In genomic region chr1:11908139-11909021, GRCh38 we compare ENCODE assay signal across 1 cellular context.
TF ChIP-seq lines count a peak whose summit lies in the region.

No MANE protein-coding gene starts in this region.

TF ChIP-seq in HepG2, 621 proteins besides CTCF, POLR2A, EP300 and RAD21 (continued from another document and continues in another):
- TF ChIP-seq, protein P1, sequence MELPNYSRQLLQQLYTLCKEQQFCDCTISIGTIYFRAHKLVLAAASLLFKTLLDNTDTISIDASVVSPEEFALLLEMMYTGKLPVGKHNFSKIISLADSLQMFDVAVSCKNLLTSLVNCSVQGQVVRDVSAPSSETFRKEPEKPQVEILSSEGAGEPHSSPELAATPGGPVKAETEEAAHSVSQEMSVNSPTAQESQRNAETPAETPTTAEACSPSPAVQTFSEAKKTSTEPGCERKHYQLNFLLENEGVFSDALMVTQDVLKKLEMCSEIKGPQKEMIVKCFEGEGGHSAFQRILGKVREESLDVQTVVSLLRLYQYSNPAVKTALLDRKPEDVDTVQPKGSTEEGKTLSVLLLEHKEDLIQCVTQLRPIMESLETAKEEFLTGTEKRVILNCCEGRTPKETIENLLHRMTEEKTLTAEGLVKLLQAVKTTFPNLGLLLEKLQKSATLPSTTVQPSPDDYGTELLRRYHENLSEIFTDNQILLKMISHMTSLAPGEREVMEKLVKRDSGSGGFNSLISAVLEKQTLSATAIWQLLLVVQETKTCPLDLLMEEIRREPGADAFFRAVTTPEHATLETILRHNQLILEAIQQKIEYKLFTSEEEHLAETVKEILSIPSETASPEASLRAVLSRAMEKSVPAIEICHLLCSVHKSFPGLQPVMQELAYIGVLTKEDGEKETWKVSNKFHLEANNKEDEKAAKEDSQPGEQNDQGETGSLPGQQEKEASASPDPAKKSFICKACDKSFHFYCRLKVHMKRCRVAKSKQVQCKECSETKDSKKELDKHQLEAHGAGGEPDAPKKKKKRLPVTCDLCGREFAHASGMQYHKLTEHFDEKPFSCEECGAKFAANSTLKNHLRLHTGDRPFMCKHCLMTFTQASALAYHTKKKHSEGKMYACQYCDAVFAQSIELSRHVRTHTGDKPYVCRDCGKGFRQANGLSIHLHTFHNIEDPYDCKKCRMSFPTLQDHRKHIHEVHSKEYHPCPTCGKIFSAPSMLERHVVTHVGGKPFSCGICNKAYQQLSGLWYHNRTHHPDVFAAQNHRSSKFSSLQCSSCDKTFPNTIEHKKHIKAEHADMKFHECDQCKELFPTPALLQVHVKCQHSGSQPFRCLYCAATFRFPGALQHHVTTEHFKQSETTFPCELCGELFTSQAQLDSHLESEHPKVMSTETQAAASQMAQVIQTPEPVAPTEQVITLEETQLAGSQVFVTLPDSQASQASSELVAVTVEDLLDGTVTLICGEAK (IDR thresholded peaks at IDR 0.05) = no peak
- TF ChIP-seq, protein P1 (CRISPR knock-in tag; IDR thresholded peaks at IDR 0.05) = no peak; the same call in 1 of the 2 replicates
- TF ChIP-seq ZBTB21 (CRISPR knock-in tag; IDR thresholded peaks at IDR 0.05) = peak; percentile 67; the same call in 1 of the 2 replicates
- peak; percentile 91 for TF ChIP-seq KLF6 (CRISPR knock-in tag; IDR thresholded peaks at IDR 0.05)
- TF ChIP-seq ZNF329 (CRISPR knock-in tag; IDR thresholded peaks at IDR 0.05; ENCODE audit: low read depth) = 0 out of 2 replicates have a peak, but pooled peaks have one; percentile 41
- TF ChIP-seq SNAPC5 (CRISPR knock-in tag; IDR thresholded peaks at IDR 0.05; ENCODE audit: borderline replicate concordance) = peak; percentile 54; the same call in 1 of the 2 replicates
- TF ChIP-seq, protein P2, sequence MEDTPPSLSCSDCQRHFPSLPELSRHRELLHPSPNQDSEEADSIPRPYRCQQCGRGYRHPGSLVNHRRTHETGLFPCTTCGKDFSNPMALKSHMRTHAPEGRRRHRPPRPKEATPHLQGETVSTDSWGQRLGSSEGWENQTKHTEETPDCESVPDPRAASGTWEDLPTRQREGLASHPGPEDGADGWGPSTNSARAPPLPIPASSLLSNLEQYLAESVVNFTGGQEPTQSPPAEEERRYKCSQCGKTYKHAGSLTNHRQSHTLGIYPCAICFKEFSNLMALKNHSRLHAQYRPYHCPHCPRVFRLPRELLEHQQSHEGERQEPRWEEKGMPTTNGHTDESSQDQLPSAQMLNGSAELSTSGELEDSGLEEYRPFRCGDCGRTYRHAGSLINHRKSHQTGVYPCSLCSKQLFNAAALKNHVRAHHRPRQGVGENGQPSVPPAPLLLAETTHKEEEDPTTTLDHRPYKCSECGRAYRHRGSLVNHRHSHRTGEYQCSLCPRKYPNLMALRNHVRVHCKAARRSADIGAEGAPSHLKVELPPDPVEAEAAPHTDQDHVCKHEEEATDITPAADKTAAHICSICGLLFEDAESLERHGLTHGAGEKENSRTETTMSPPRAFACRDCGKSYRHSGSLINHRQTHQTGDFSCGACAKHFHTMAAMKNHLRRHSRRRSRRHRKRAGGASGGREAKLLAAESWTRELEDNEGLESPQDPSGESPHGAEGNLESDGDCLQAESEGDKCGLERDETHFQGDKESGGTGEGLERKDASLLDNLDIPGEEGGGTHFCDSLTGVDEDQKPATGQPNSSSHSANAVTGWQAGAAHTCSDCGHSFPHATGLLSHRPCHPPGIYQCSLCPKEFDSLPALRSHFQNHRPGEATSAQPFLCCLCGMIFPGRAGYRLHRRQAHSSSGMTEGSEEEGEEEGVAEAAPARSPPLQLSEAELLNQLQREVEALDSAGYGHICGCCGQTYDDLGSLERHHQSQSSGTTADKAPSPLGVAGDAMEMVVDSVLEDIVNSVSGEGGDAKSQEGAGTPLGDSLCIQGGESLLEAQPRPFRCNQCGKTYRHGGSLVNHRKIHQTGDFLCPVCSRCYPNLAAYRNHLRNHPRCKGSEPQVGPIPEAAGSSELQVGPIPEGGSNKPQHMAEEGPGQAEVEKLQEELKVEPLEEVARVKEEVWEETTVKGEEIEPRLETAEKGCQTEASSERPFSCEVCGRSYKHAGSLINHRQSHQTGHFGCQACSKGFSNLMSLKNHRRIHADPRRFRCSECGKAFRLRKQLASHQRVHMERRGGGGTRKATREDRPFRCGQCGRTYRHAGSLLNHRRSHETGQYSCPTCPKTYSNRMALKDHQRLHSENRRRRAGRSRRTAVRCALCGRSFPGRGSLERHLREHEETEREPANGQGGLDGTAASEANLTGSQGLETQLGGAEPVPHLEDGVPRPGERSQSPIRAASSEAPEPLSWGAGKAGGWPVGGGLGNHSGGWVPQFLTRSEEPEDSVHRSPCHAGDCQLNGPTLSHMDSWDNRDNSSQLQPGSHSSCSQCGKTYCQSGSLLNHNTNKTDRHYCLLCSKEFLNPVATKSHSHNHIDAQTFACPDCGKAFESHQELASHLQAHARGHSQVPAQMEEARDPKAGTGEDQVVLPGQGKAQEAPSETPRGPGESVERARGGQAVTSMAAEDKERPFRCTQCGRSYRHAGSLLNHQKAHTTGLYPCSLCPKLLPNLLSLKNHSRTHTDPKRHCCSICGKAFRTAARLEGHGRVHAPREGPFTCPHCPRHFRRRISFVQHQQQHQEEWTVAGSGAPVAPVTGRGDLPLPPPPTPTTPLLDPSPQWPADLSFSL (CRISPR knock-in tag; IDR thresholded peaks at IDR 0.05) = no peak
- no peak for TF ChIP-seq SP1 (IDR thresholded peaks at IDR 0.05)
- TF ChIP-seq SP1 (CRISPR knock-in tag; IDR thresholded peaks at IDR 0.05) = peak; percentile 44; the same call in 1 of the 2 replicates
- TF ChIP-seq PBX3 (CRISPR knock-in tag; IDR thresholded peaks at IDR 0.05; ENCODE audit: borderline replicate concordance) = peak; percentile 74
- 0 out of 2 replicates have a peak, but pooled peaks have one; percentile 75 for TF ChIP-seq ZNF749 (CRISPR knock-in tag; IDR thresholded peaks at IDR 0.05; ENCODE audit: borderline replicate concordance)
- peak; percentile 90; the same call in 1 of the 2 replicates for TF ChIP-seq ZNF615 (CRISPR knock-in tag; IDR thresholded peaks at IDR 0.05; ENCODE audit: borderline replicate concordance)
- TF ChIP-seq ZNF350 (CRISPR knock-in tag; IDR thresholded peaks at IDR 0.05; ENCODE audit: borderline replicate concordance, low read depth) = no peak; the same call in 1 of the 2 replicates
- TF ChIP-seq RFXANK (CRISPR knock-in tag; IDR thresholded peaks at IDR 0.05) = peak; percentile 90
- TF ChIP-seq ZNF512 (CRISPR knock-in tag; IDR thresholded peaks at IDR 0.05) = no peak
- TF ChIP-seq MTF2 (CRISPR knock-in tag; IDR thresholded peaks at IDR 0.05; ENCODE audit: borderline replicate concordance) = 0 out of 2 replicates have a peak, but pooled peaks have one; percentile 48
- 0 out of 2 replicates have a peak, but pooled peaks have one; percentile 22 for TF ChIP-seq GZF1 (CRISPR knock-in tag; IDR thresholded peaks at IDR 0.05)
- TF ChIP-seq ARNTL (CRISPR knock-in tag; IDR thresholded peaks at IDR 0.05) = peak; percentile 11; the same call in 1 of the 2 replicates
- TF ChIP-seq ZNF747 (CRISPR knock-in tag; IDR thresholded peaks at IDR 0.05; ENCODE audit: borderline replicate concordance) = peak; percentile 85
- TF ChIP-seq KMT2A (CRISPR knock-in tag; IDR thresholded peaks at IDR 0.05) = peak; percentile 39; the same call in 1 of the 2 replicates
- TF ChIP-seq ZNF816 (CRISPR knock-in tag; IDR thresholded peaks at IDR 0.05; ENCODE audit: borderline replicate concordance) = peak; percentile 40
- TF ChIP-seq SP140L (CRISPR knock-in tag; IDR thresholded peaks at IDR 0.05; ENCODE audit: borderline replicate concordance) = peak; percentile 82; the same call in 1 of the 2 replicates
- TF ChIP-seq, protein P3, sequence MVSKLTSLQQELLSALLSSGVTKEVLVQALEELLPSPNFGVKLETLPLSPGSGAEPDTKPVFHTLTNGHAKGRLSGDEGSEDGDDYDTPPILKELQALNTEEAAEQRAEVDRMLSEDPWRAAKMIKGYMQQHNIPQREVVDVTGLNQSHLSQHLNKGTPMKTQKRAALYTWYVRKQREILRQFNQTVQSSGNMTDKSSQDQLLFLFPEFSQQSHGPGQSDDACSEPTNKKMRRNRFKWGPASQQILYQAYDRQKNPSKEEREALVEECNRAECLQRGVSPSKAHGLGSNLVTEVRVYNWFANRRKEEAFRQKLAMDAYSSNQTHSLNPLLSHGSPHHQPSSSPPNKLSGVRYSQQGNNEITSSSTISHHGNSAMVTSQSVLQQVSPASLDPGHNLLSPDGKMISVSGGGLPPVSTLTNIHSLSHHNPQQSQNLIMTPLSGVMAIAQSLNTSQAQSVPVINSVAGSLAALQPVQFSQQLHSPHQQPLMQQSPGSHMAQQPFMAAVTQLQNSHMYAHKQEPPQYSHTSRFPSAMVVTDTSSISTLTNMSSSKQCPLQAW (CRISPR knock-in tag; IDR thresholded peaks at IDR 0.05) = 0 out of 2 replicates have a peak, but pooled peaks have one; percentile 44
- TF ChIP-seq ZNF367 (CRISPR knock-in tag; IDR thresholded peaks at IDR 0.05; ENCODE audit: borderline replicate concordance) = peak; percentile 80; the same call in 1 of the 2 replicates
- TF ChIP-seq ZKSCAN1 (IDR thresholded peaks at IDR 0.05; ENCODE audit: low read length) = peak; percentile 64; the same call in 1 of the 2 replicates
- peak; percentile 14; the same call in 1 of the 2 replicates for TF ChIP-seq MEIS2 (CRISPR knock-in tag; IDR thresholded peaks at IDR 0.05)
- peak; percentile 90 for TF ChIP-seq REPIN1 (CRISPR knock-in tag; IDR thresholded peaks at IDR 0.05; ENCODE audit: borderline replicate concordance, low read depth)
- TF ChIP-seq ATF7-NPFF (CRISPR knock-in tag; IDR thresholded peaks at IDR 0.05; ENCODE audit: low read depth) = peak; percentile 65; the same call in 1 of the 2 replicates
- TF ChIP-seq RBM22 (optimal IDR thresholded peaks at IDR 0.05; ENCODE audit: low read length) = peak; percentile 91
- TF ChIP-seq NFYC (CRISPR knock-in tag; IDR thresholded peaks at IDR 0.05) = peak; percentile 71
- TF ChIP-seq MXD1 (CRISPR knock-in tag; IDR thresholded peaks at IDR 0.05) = no peak
- TF ChIP-seq PAX8 (CRISPR knock-in tag; IDR thresholded peaks at IDR 0.05; ENCODE audit: borderline replicate concordance) = peak; percentile 58; the same call in 1 of the 2 replicates
- peak; percentile 65; the same call in 1 of the 2 replicates for TF ChIP-seq TBX2 (CRISPR knock-in tag; IDR thresholded peaks at IDR 0.05; ENCODE audit: borderline replicate concordance)
- peak; percentile 13; the same call in 1 of the 2 replicates for TF ChIP-seq ZSCAN25 (CRISPR knock-in tag; IDR thresholded peaks at IDR 0.05)
- TF ChIP-seq MAX (IDR thresholded peaks at IDR 0.05) = peak; percentile 40; the same call in 1 of the 2 replicates
- peak; percentile 63; the same call in 1 of the 2 replicates for TF ChIP-seq ELF3 (CRISPR knock-in tag; IDR thresholded peaks at IDR 0.05)
- 0 out of 2 replicates have a peak, but pooled peaks have one; percentile 40 for TF ChIP-seq NPAS2 (CRISPR knock-in tag; IDR thresholded peaks at IDR 0.05; ENCODE audit: borderline replicate concordance)
- TF ChIP-seq HOXA5 (CRISPR knock-in tag; IDR thresholded peaks at IDR 0.05) = peak; percentile 74; the same call in 1 of the 2 replicates
- TF ChIP-seq CC2D1A (CRISPR knock-in tag; IDR thresholded peaks at IDR 0.05) = no peak
